Comparison of ENCODE assay signal across 9 cellular contexts in the genomic region with DNA sequence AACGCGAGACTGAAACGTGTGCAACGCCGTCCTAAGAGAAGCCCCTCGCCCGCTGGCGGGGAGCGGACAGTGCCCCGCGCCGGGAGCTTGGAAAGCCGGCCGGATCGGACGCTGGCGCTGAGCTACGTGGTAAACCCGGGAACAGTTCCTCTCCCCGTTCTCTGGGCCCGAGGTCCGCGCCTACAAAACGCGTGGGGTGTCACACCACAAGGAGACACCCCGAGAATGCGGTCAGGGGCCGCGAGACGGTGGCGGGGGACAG. TPM values are rescaled to one million over a fixed set of nuclear protein-coding genes. Genes with fewer than 3 reads are reported as not detected.
DNase-seq lines count a peak whose midpoint lies in the region; ATAC-seq, FAIRE-seq and TF ChIP-seq lines count a peak whose summit lies in the region.
"Had no signal": no experiment of that assay in that cellular context is flagged by ENCODE, and none has a peak within 500 bp of the region (broad histone marks: within the 10 kb centered on the region; RNA-seq: fewer than 3 reads in every experiment).

No MANE protein-coding gene starts in this region.

- H4K20me1 ChIP-seq in astrocyte (ENCODE audit: insufficient read depth, low read length): peaks cover 53% of the 10 kb centered on the region

- H2AFZ ChIP-seq in astrocyte (ENCODE audit: low read depth, low read length): peak overlapping the region; percentile 88

- peaks cover 34 to 61% (median 45%) of the 10 kb centered on the region in 4 donors for H3K4me1 Mint-ChIP-seq in CD4-positive, CD25-positive, alpha-beta regulatory T cell
- H3K4me1 Mint-ChIP-seq in astrocyte (ENCODE audit: low read depth, unreplicated experiment): peaks cover 20% of the 10 kb centered on the region

- WGBS in liver: 0% methylated on average over 31 of the region's 31 CpGs
- 1% methylated on average over 14 to 17 of the region's 31 CpGs for WGBS in upper lobe of left lung, 2 donors

- H3K4me3 ChIP-seq in CD4-positive, CD25-positive, alpha-beta regulatory T cell (ENCODE audit: low read depth, low read length): peak overlapping the region; percentile 85
- H3K4me3 ChIP-seq in astrocyte (ENCODE audit: insufficient read depth, low read depth, low read length) (peak overlapping the region; percentile 84), liver (ENCODE audit: low read depth in 1 of 3, low read length in 3 of 3) (peak overlapping the region; percentile 87 to 98 (median 94)), upper lobe of left lung (peak overlapping the region; percentile 70 to 81 (median 72))

- ATAC-seq in CD4-positive, CD25-positive, alpha-beta regulatory T cell (ENCODE audit: low read depth in 2 of 2): no peak
- ATAC-seq in HG02759 (IDR thresholded peaks at IDR 0.05; ENCODE audit: unreplicated experiment) (peak; percentile 9), upper lobe of left lung (ENCODE audit: low FRiP score in 2 of 2) (no peak)

- peak overlapping the region; percentile 94 for H3K9ac ChIP-seq in astrocyte (ENCODE audit: low read length)
- H3K9ac ChIP-seq in liver (ENCODE audit: low read depth in 1 of 2, low read length in 2 of 2): peak overlapping the region; percentile 86

- no peak for TF ChIP-seq EP300 in upper lobe of left lung (IDR thresholded peaks at IDR 0.05)

- no peak for TF ChIP-seq CTCF in astrocyte (IDR thresholded peaks at IDR 0.05; ENCODE audit: insufficient read depth, low read depth, low read length)
- TF ChIP-seq CTCF in liver (IDR thresholded peaks at IDR 0.05; ENCODE audit: low read depth, low read length, missing input control): no peak
- no peak for TF ChIP-seq CTCF in upper lobe of left lung (IDR thresholded peaks at IDR 0.05)

- peak overlapping the region; percentile 96 for H3K4me2 ChIP-seq in astrocyte (ENCODE audit: low read length)

- H3K4me1 ChIP-seq in CD4-positive, CD25-positive, alpha-beta regulatory T cell (ENCODE audit: control insufficient read depth, insufficient read depth, low read length, poor library complexity, severe bottlenecking): peaks cover 44% of the 10 kb centered on the region
- H3K4me1 ChIP-seq in astrocyte (ENCODE audit: insufficient read depth, low read length): peaks cover 8% of the 10 kb centered on the region
- peaks cover 16 to 46% (median 39%) of the 10 kb centered on the region in 4 donors for H3K4me1 ChIP-seq in liver (ENCODE audit: control insufficient read depth in 4 of 4, insufficient read depth in 4 of 4, low read length in 3 of 4)
- H3K4me1 ChIP-seq in upper lobe of left lung: peaks cover 38 to 56% (median 52%) of the 10 kb centered on the region in 4 donors

- no peak for TF ChIP-seq POLR2A in upper lobe of left lung (IDR thresholded peaks at IDR 0.05)

- no peaks in the 10 kb centered on the region for H3K36me3 Mint-ChIP-seq in CD4-positive, CD25-positive, alpha-beta regulatory T cell
- no peaks in the 10 kb centered on the region for H3K36me3 Mint-ChIP-seq in astrocyte (ENCODE audit: low read depth, unreplicated experiment)

- H3K27ac ChIP-seq in CD4-positive, CD25-positive, alpha-beta regulatory T cell (ENCODE audit: insufficient read depth, low read length, poor library complexity, severe bottlenecking): peak overlapping the region; percentile 89
- H3K27ac ChIP-seq in astrocyte (ENCODE audit: low read depth, low read length) (peak overlapping the region; percentile 98), liver (ENCODE audit: low read depth in 1 of 2, low read length in 2 of 2) (peak overlapping the region; percentile 95 to 97), upper lobe of left lung (peak overlapping the region; percentile 95 to 99 (median 99))

- H3K79me2 ChIP-seq in astrocyte (ENCODE audit: insufficient read depth, low read length): peaks cover 56% of the 10 kb centered on the region

- H3K27me3 Mint-ChIP-seq in CD4-positive, CD25-positive, alpha-beta regulatory T cell: peaks cover 4% of the 10 kb centered on the region
- no peaks in the 10 kb centered on the region for H3K27me3 Mint-ChIP-seq in astrocyte (ENCODE audit: low read depth, unreplicated experiment)

- peak overlapping the region in 2 of 3 donors; percentile 70 to 71 for H3K27ac Mint-ChIP-seq in CD4-positive, CD25-positive, alpha-beta regulatory T cell
- H3K27ac Mint-ChIP-seq in astrocyte (ENCODE audit: unreplicated experiment): peak overlapping the region; percentile 91

- no peaks in the 10 kb centered on the region for H3K27me3 ChIP-seq in CD4-positive, CD25-positive, alpha-beta regulatory T cell (ENCODE audit: control insufficient read depth, insufficient read depth, low read length)
- H3K27me3 ChIP-seq in astrocyte (ENCODE audit: insufficient read depth, low read length): no peaks in the 10 kb centered on the region
- H3K27me3 ChIP-seq in liver (ENCODE audit: control insufficient read depth in 4 of 4, insufficient read depth in 4 of 4, low read length in 3 of 4): no peaks in the 10 kb centered on the region
- no peaks in the 10 kb centered on the region for H3K27me3 ChIP-seq in upper lobe of left lung

- peaks cover 0 to 1% (median 0%) of the 10 kb centered on the region in 7 donors for H3K9me3 Mint-ChIP-seq in CD4-positive, CD25-positive, alpha-beta regulatory T cell
- no peaks in the 10 kb centered on the region for H3K9me3 Mint-ChIP-seq in astrocyte (ENCODE audit: unreplicated experiment)

- no peaks in the 10 kb centered on the region for H3K9me3 ChIP-seq in CD4-positive, CD25-positive, alpha-beta regulatory T cell (ENCODE audit: control insufficient read depth in 2 of 2, low read length in 2 of 2)
- H3K9me3 ChIP-seq in astrocyte (ENCODE audit: insufficient read depth, low read depth, low read length) (no peaks in the 10 kb centered on the region), liver (ENCODE audit: control insufficient read depth in 4 of 4, low read length in 3 of 4) (no peaks in the 10 kb centered on the region), upper lobe of left lung (no peaks in the 10 kb centered on the region)

- H3K36me3 ChIP-seq in CD4-positive, CD25-positive, alpha-beta regulatory T cell (ENCODE audit: control insufficient read depth, insufficient read depth, low read length): no peaks in the 10 kb centered on the region
- H3K36me3 ChIP-seq in astrocyte (ENCODE audit: insufficient read depth, low read length) (no peaks in the 10 kb centered on the region), liver (ENCODE audit: control insufficient read depth in 4 of 4, insufficient read depth in 3 of 4, low read depth in 1 of 4, low read length in 3 of 4) (no peaks in the 10 kb centered on the region), upper lobe of left lung (no peaks in the 10 kb centered on the region)

- H3K4me3 Mint-ChIP-seq in CD4-positive, CD25-positive, alpha-beta regulatory T cell: peak overlapping the region; percentile 88 to 95 (median 91)
- peak overlapping the region; percentile 88 for H3K4me3 Mint-ChIP-seq in astrocyte (ENCODE audit: unreplicated experiment)

- DNase-seq in CD4-positive, CD25-positive, alpha-beta regulatory T cell: no peak
- DNase-seq in astrocyte (ENCODE audit: low read depth) (peak; percentile 18), upper lobe of left lung (no peak), NOMO-1 treated with dmso at 0.1 percent for 144 hours (lab: John Stamatoyannopoulos, UW; ENCODE audit: unreplicated experiment) (no peak), GF-D8 (lab: John Stamatoyannopoulos, UW) (no peak), OCI-M2 (lab: John Stamatoyannopoulos, UW; ENCODE audit: unreplicated experiment) (no peak)

- TF ChIP-seq RAD21 in liver (IDR thresholded peaks at IDR 0.05): no peak

- FAIRE-seq in astrocyte (lab: Jason Lieb, UNC): no peak

TF ChIP-seq in liver, 16 proteins besides CTCF, POLR2A, EP300 and RAD21 (continues in another document):
- no peak for TF ChIP-seq HNF4G (IDR thresholded peaks at IDR 0.05)
- TF ChIP-seq JUND (IDR thresholded peaks at IDR 0.05): no peak
- no peak for TF ChIP-seq GABPA (IDR thresholded peaks at IDR 0.05 in 1 of 2, conservative IDR thresholded peaks at IDR 0.05 in 1 of 2)
- TF ChIP-seq EGR1 (IDR thresholded peaks at IDR 0.05; ENCODE audit: low read depth in 2 of 2): no peak
- no peak for TF ChIP-seq YY1 (IDR thresholded peaks at IDR 0.05)
- no peak for TF ChIP-seq NR2F2 (IDR thresholded peaks at IDR 0.05)
- TF ChIP-seq RXRA (IDR thresholded peaks at IDR 0.05): no peak
- TF ChIP-seq, protein P1, sequence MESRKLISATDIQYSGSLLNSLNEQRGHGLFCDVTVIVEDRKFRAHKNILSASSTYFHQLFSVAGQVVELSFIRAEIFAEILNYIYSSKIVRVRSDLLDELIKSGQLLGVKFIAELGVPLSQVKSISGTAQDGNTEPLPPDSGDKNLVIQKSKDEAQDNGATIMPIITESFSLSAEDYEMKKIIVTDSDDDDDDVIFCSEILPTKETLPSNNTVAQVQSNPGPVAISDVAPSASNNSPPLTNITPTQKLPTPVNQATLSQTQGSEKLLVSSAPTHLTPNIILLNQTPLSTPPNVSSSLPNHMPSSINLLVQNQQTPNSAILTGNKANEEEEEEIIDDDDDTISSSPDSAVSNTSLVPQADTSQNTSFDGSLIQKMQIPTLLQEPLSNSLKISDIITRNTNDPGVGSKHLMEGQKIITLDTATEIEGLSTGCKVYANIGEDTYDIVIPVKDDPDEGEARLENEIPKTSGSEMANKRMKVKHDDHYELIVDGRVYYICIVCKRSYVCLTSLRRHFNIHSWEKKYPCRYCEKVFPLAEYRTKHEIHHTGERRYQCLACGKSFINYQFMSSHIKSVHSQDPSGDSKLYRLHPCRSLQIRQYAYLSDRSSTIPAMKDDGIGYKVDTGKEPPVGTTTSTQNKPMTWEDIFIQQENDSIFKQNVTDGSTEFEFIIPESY (IDR thresholded peaks at IDR 0.05): no peak

RNA-seq across cellular contexts. Expression of a gene that starts 0.8 kb away (rescaled TPM):
- 20.1 TPM for total RNA-seq in CD4-positive, CD25-positive, alpha-beta regulatory T cell
- 10 to 100 TPM; 28.9 to 38.5 (median 33.0) TPM for polyA plus RNA-seq in CD4-positive, CD25-positive, alpha-beta regulatory T cell
- total RNA-seq in astrocyte (19.3 and 20.7 TPM in 2 replicates), liver (10 to 100 TPM; 10.3 to 10.4 TPM), upper lobe of left lung (10 to 100 TPM; 17.1 to 48.2 (median 30.2) TPM)
- polyA plus RNA-seq in liver: 1 to 10 TPM; 3.2 to 7.0 TPM

RNA-seq across cellular contexts. Expression of a gene that starts 29.1 kb away (rescaled TPM):
- 1.7 TPM for total RNA-seq in CD4-positive, CD25-positive, alpha-beta regulatory T cell
- polyA plus RNA-seq in CD4-positive, CD25-positive, alpha-beta regulatory T cell: 1 to 10 TPM; 3.9 to 8.7 (median 7.5) TPM
- total RNA-seq in astrocyte (2.3 and 4.1 TPM in 2 replicates), liver (1 to 10 TPM; 2.2 to 6.4 TPM), upper lobe of left lung (10 to 100 TPM; 15.7 to 32.5 (median 25.8) TPM)
- 1 to 10 TPM; 5.7 to 9.4 TPM for polyA plus RNA-seq in liver
- total RNA-seq: M059J had no signal

RNA-seq across cellular contexts. Expression of a gene that starts 60.0 kb away (rescaled TPM):
- total RNA-seq in CD4-positive, CD25-positive, alpha-beta regulatory T cell: not detected
- not detected for polyA plus RNA-seq in CD4-positive, CD25-positive, alpha-beta regulatory T cell
- total RNA-seq in astrocyte (14.6 and 15.2 TPM in 2 replicates), liver (under 1 TPM in 1 of 2 donors, not detected in 1; 0.33 TPM), upper lobe of left lung (1 to 10 TPM in 1 of 6 donors, under 1 TPM in 1, not detected in 4; 0.69 to 1.3 TPM)
- 1 to 10 TPM in 1 of 2 donors, not detected in 1; 1.5 TPM for polyA plus RNA-seq in liver
